15 cellular contexts compared by ENCODE assay signal in genomic region chr6:16802071-16802470, GRCh38. TPM values are rescaled to one million over a fixed set of nuclear protein-coding genes. Genes with fewer than 3 reads are reported as not detected.
DNase-seq lines count a peak whose midpoint lies in the region; ATAC-seq and TF ChIP-seq lines count a peak whose summit lies in the region.
"Had no signal": no experiment of that assay in that cellular context is flagged by ENCODE, and none has a peak within 500 bp of the region (broad histone marks: within the 10 kb centered on the region; RNA-seq: fewer than 3 reads in every experiment).

No MANE protein-coding gene starts in this region.

- H3K4me3 Mint-ChIP-seq in stimulated activated memory B cell treated with anti-CD40 and anti-IgM and Interleukin-4, amounts not matched to agents 10 μg/mL and 1 μg/mL and 100 μg/mL, for 72 hours = no peak overlapping the region
- H3K4me3 Mint-ChIP-seq: natural killer cell treated with Interleukin-12 subunit alpha and Interleukin-12 subunit beta and Interleukin-15 and Interleukin-18, amount 100 ng/mL, for 72 hours; WTC11 had no signal

- no peaks in the 10 kb centered on the region for H3K9me3 Mint-ChIP-seq in stimulated activated memory B cell treated with anti-CD40 and anti-IgM and Interleukin-4, amounts not matched to agents 10 μg/mL and 1 μg/mL and 100 μg/mL, for 72 hours
- H3K9me3 Mint-ChIP-seq: natural killer cell treated with Interleukin-12 subunit alpha and Interleukin-12 subunit beta and Interleukin-15 and Interleukin-18, amount 100 ng/mL, for 72 hours; WTC11 had no signal

- H3K27ac Mint-ChIP-seq in stimulated activated memory B cell treated with anti-CD40 and anti-IgM and Interleukin-4, amounts not matched to agents 10 μg/mL and 1 μg/mL and 100 μg/mL, for 72 hours = no peak overlapping the region
- H3K27ac Mint-ChIP-seq: natural killer cell treated with Interleukin-12 subunit alpha and Interleukin-12 subunit beta and Interleukin-15 and Interleukin-18, amount 100 ng/mL, for 72 hours; WTC11 had no signal

- H3K4me3 ChIP-seq in HFF-Myc (replicated peaks; ENCODE audit: low read depth, low read length) (no peak overlapping the region), ascending aorta (no peak overlapping the region)
- H3K4me3 ChIP-seq: adrenal gland, spleen, thoracic aorta had no signal

- intact Hi-C loops in ascending aorta (cut with DNase I) (no loop called here), Right ventricle myocardium superior (cut with DNase I) (no loop called here)

- peak overlapping the region; percentile 10 to 60 for H3K27ac ChIP-seq in ascending aorta
- H3K27ac ChIP-seq: spleen had no signal

- peak; percentile 77 for ATAC-seq in Right ventricle myocardium superior (ENCODE audit: poor library complexity)
- ATAC-seq in stimulated activated memory B cell treated with anti-CD40 and anti-IgM and Interleukin-4, amounts not matched to agents 10 μg/mL and 1 μg/mL and 100 μg/mL, for 72 hours = no peak
- ATAC-seq in GM18498 (IDR thresholded peaks at IDR 0.05; ENCODE audit: unreplicated experiment) = no peak
- ATAC-seq: natural killer cell treated with Interleukin-12 subunit alpha and Interleukin-12 subunit beta and Interleukin-15 and Interleukin-18, amount 100 ng/mL, for 72 hours; WTC11 had no signal

- TF ChIP-seq CTCF in HFF-Myc (IDR thresholded peaks at IDR 0.05; ENCODE audit: low read depth, low read length, missing control alignments) (no peak), ascending aorta (IDR thresholded peaks at IDR 0.05) (no peak), GM13977 (IDR thresholded peaks at IDR 0.05; ENCODE audit: extremely low read depth, insufficient read depth, missing control alignments) (no peak)

- H3K9me3 ChIP-seq in ascending aorta = no peaks in the 10 kb centered on the region
- H3K9me3 ChIP-seq: adrenal gland, spleen, thoracic aorta had no signal

- H3K4me1 ChIP-seq in ascending aorta = peaks cover 0 to 9% of the 10 kb centered on the region in 2 donors

- H3K36me3 Mint-ChIP-seq in stimulated activated memory B cell treated with anti-CD40 and anti-IgM and Interleukin-4, amounts not matched to agents 10 μg/mL and 1 μg/mL and 100 μg/mL, for 72 hours = no peaks in the 10 kb centered on the region
- H3K36me3 Mint-ChIP-seq: natural killer cell treated with Interleukin-12 subunit alpha and Interleukin-12 subunit beta and Interleukin-15 and Interleukin-18, amount 100 ng/mL, for 72 hours; WTC11 had no signal

- peak; percentile 88 for DNase-seq in HFF-Myc (ENCODE audit: extremely low read depth, low read depth)
- no peak for DNase-seq in ascending aorta (ENCODE audit: low spot score in 2 of 2)
- no peak for DNase-seq in Right ventricle myocardium superior
- peak; percentile 86 for DNase-seq in stromal cell of bone marrow (ENCODE audit: low read depth)
- no peak for DNase-seq in GM13977 (ENCODE audit: low spot score)
- DNase-seq: activated CD8-positive, alpha-beta memory T cell treated with anti-CD3 and anti-CD28 coated beads, Interleukin-2, amount 50 U/mL, for 48 hours; adrenal gland; KG1; NCI-H2029 treated with DMSO at 0.1 percent for 48 hours; spleen had no signal

- no peaks in the 10 kb centered on the region for H3K36me3 ChIP-seq in ascending aorta
- H3K36me3 ChIP-seq: adrenal gland, spleen, thoracic aorta had no signal

- in situ Hi-C loops in GM13977 (cut with MboI; ENCODE audit: low pct_unique_long_range_greater_than_20kb, low sequenced_read_pairs, unreplicated experiment) = no loop called here

- H3K27me3 ChIP-seq in ascending aorta = no peaks in the 10 kb centered on the region
- H3K27me3 ChIP-seq: adrenal gland, spleen had no signal

- peaks cover 6% of the 10 kb centered on the region for H3K27me3 Mint-ChIP-seq in stimulated activated memory B cell treated with anti-CD40 and anti-IgM and Interleukin-4, amounts not matched to agents 10 μg/mL and 1 μg/mL and 100 μg/mL, for 72 hours

- no peaks in the 10 kb centered on the region for H3K4me1 Mint-ChIP-seq in stimulated activated memory B cell treated with anti-CD40 and anti-IgM and Interleukin-4, amounts not matched to agents 10 μg/mL and 1 μg/mL and 100 μg/mL, for 72 hours

RNA-seq across cellular contexts. Expression of gene ATXN1, which starts 40.8 kb away (rescaled TPM):
- 68.3 TPM for total RNA-seq in ascending aorta
- total RNA-seq in Right ventricle myocardium superior = 36.1 TPM

Comparison
In these comparisons a context has a peak if more than half of its experiments do, and no peak if none do; other contexts are left out.
1. DNase-seq: peak in HFF-Myc (single experiment) and stromal cell of bone marrow (single experiment); none in ascending aorta (0 of 2), Right ventricle myocardium superior (single experiment) and GM13977 (single experiment).